ENCODE assay signal across 33 cellular contexts in genomic region chr1:3537359-3537758, GRCh38.
"Had no signal": no experiment of that assay in that cellular context is flagged by ENCODE, and none has a peak within 500 bp of the region (broad histone marks: within the 10 kb centered on the region; RNA-seq: fewer than 3 reads in every experiment).

No MANE protein-coding gene starts in this region.

- H3K27me3 Mint-ChIP-seq: activated CD4-positive, alpha-beta memory T cell treated with anti-CD3 and anti-CD28 coated beads for 36 hours; activated CD4-positive, alpha-beta T cell treated with anti-CD3 and anti-CD28 coated beads for 36 hours; activated CD4-positive, alpha-beta T cell treated with anti-CD3 and anti-CD28 coated beads, Interleukin-2, amount 10 ng/mL, durations not matched to agents 24 days and 14 days; activated CD8-positive, alpha-beta memory T cell treated with anti-CD3 and anti-CD28 coated beads, Interleukin-2, amount 10 ng/mL, durations not matched to agents 7 days and 5 days; activated naive CD4-positive, alpha-beta T cell treated with anti-CD3 and anti-CD28 coated beads, Interleukin-2, amount 50 U/mL, for 24 hours; activated naive CD8-positive, alpha-beta T cell treated with anti-CD3 and anti-CD28 coated beads for 36 hours; activated naive CD8-positive, alpha-beta T cell treated with anti-CD3 and anti-CD28 coated beads, Interleukin-2, amount 50 U/mL, for 24 hours; brain; central memory CD8-positive, alpha-beta T cell; T-cell had no signal

- ATAC-seq: activated CD4-positive, alpha-beta T cell treated with anti-CD3 and anti-CD28 coated beads for 36 hours; activated CD8-positive, alpha-beta memory T cell treated with anti-CD3 and anti-CD28 coated beads, Interleukin-2, amount 10 ng/mL, durations not matched to agents 7 days and 5 days; activated CD8-positive, alpha-beta T cell treated with anti-CD3 and anti-CD28 coated beads, Interleukin-2, amount 10 ng/mL, durations not matched to agents 7 days and 5 days; activated naive CD8-positive, alpha-beta T cell treated with anti-CD3 and anti-CD28 coated beads, Interleukin-2, amount 50 U/mL, for 24 hours; esophagus mucosa; T-cell had no signal

- DNase-seq: activated CD4-positive, alpha-beta memory T cell treated with anti-CD3 and anti-CD28 coated beads for 36 hours; activated CD4-positive, alpha-beta T cell treated with anti-CD3 and anti-CD28 coated beads for 36 hours; activated CD4-positive, alpha-beta T cell treated with anti-CD3 and anti-CD28 coated beads, Interleukin-2, amount 10 ng/mL, durations not matched to agents 24 days and 14 days; activated CD4-positive, CD25-positive, alpha-beta regulatory T cell; activated CD4-positive, CD25-positive, alpha-beta regulatory T cell treated with anti-CD3 and anti-CD28 coated beads, Interleukin-2, amount 50 U/mL, for 72 hours; activated CD8-positive, alpha-beta memory T cell treated with anti-CD3 and anti-CD28 coated beads, Interleukin-2, amount 10 ng/mL, durations not matched to agents 7 days and 5 days; activated CD8-positive, alpha-beta memory T cell treated with anti-CD3 and anti-CD28 coated beads, Interleukin-2, amount 50 U/mL, for 4 hours; activated CD8-positive, alpha-beta T cell treated with anti-CD3 and anti-CD28 coated beads, Interleukin-2, amount 10 ng/mL, durations not matched to agents 7 days and 5 days; activated effector memory CD4-positive, alpha-beta T cell treated with anti-CD3 and anti-CD28 coated beads, Interleukin-2, amount 50 U/mL, for 16 hours; activated naive CD4-positive, alpha-beta T cell treated with anti-CD3 and anti-CD28 coated beads for 36 hours; activated naive CD8-positive, alpha-beta T cell treated with anti-CD3 and anti-CD28 coated beads for 36 hours; activated naive CD8-positive, alpha-beta T cell treated with anti-CD3 and anti-CD28 coated beads, Interleukin-2, amount 50 U/mL, for 24 hours; activated T-cell treated with anti-CD3 and anti-CD28 coated beads, Interleukin-2, amount 50 U/mL, for 1 hour; activated T-cell treated with anti-CD3 and anti-CD28 coated beads, Interleukin-2, amount 50 U/mL, for 48 hours; adrenal gland; amygdala; aorta; dorsolateral prefrontal cortex; effector memory CD4-positive, alpha-beta T cell; endodermal cell; foreskin fibroblast; head of caudate nucleus; T-cell had no signal

- H3K9me3 ChIP-seq: adrenal gland had no signal

- H3K27ac Mint-ChIP-seq: activated CD4-positive, alpha-beta memory T cell treated with anti-CD3 and anti-CD28 coated beads for 36 hours; activated CD4-positive, alpha-beta T cell treated with anti-CD3 and anti-CD28 coated beads for 36 hours; activated CD4-positive, alpha-beta T cell treated with anti-CD3 and anti-CD28 coated beads, Interleukin-2, amount 10 ng/mL, durations not matched to agents 24 days and 14 days; activated CD8-positive, alpha-beta memory T cell treated with anti-CD3 and anti-CD28 coated beads, Interleukin-2, amount 10 ng/mL, durations not matched to agents 7 days and 5 days; activated CD8-positive, alpha-beta T cell treated with anti-CD3 and anti-CD28 coated beads, Interleukin-2, amount 10 ng/mL, durations not matched to agents 7 days and 5 days; activated naive CD4-positive, alpha-beta T cell treated with anti-CD3 and anti-CD28 coated beads for 36 hours; activated naive CD4-positive, alpha-beta T cell treated with anti-CD3 and anti-CD28 coated beads, Interleukin-2, amount 50 U/mL, for 24 hours; activated naive CD8-positive, alpha-beta T cell treated with anti-CD3 and anti-CD28 coated beads for 36 hours; activated naive CD8-positive, alpha-beta T cell treated with anti-CD3 and anti-CD28 coated beads, Interleukin-2, amount 50 U/mL, for 24 hours; activated T-helper 1 cell treated with anti-CD3 and anti-CD28 coated beads, Interleukin-12 subunit alpha, Interleukin-12 subunit beta, Interleukin-2, Interleukin-4 antibody, amounts not matched to agents 30 ng/mL and 10 ng/mL and 1 ng/mL, durations not matched to agents 14 hours and 24 hours and 36 hours; activated T-helper 2 cell treated with anti-CD3 and anti-CD28 coated beads, Interferon-gamma antibody, Interleukin-2, Interleukin-4, amounts not matched to agents 10 μg/mL and 5 μg/mL and 100 μg/mL, durations not matched to agents 14 hours and 24 hours and 36 hours; endodermal cell; T-cell; T-helper 1 cell treated with Interleukin-12 subunit alpha and Interleukin-12 subunit beta and Interleukin-4 antibody, amounts not matched to agents 30 μg/mL and 1 μg/mL, for 36 hours had no signal

- H3K27ac ChIP-seq: adrenal gland, dorsolateral prefrontal cortex had no signal

- H3K36me3 ChIP-seq: adrenal gland had no signal

- H3K36me3 Mint-ChIP-seq: activated CD4-positive, alpha-beta memory T cell treated with anti-CD3 and anti-CD28 coated beads for 36 hours; activated CD8-positive, alpha-beta memory T cell treated with anti-CD3 and anti-CD28 coated beads, Interleukin-2, amount 10 ng/mL, durations not matched to agents 7 days and 5 days; activated naive CD4-positive, alpha-beta T cell treated with anti-CD3 and anti-CD28 coated beads, Interleukin-2, amount 50 U/mL, for 24 hours; activated naive CD8-positive, alpha-beta T cell treated with anti-CD3 and anti-CD28 coated beads for 36 hours; brain; T-cell had no signal

- H3K4me3 Mint-ChIP-seq: activated CD4-positive, alpha-beta memory T cell treated with anti-CD3 and anti-CD28 coated beads for 36 hours; activated CD4-positive, alpha-beta T cell treated with anti-CD3 and anti-CD28 coated beads for 36 hours; activated CD4-positive, alpha-beta T cell treated with anti-CD3 and anti-CD28 coated beads, Interleukin-2, amount 10 ng/mL, durations not matched to agents 24 days and 14 days; activated CD8-positive, alpha-beta memory T cell treated with anti-CD3 and anti-CD28 coated beads, Interleukin-2, amount 10 ng/mL, durations not matched to agents 7 days and 5 days; activated CD8-positive, alpha-beta T cell treated with anti-CD3 and anti-CD28 coated beads, Interleukin-2, amount 10 ng/mL, durations not matched to agents 7 days and 5 days; activated naive CD4-positive, alpha-beta T cell treated with anti-CD3 and anti-CD28 coated beads for 36 hours; activated naive CD4-positive, alpha-beta T cell treated with anti-CD3 and anti-CD28 coated beads, Interleukin-2, amount 50 U/mL, for 24 hours; activated naive CD8-positive, alpha-beta T cell treated with anti-CD3 and anti-CD28 coated beads for 36 hours; activated naive CD8-positive, alpha-beta T cell treated with anti-CD3 and anti-CD28 coated beads, Interleukin-2, amount 50 U/mL, for 24 hours; activated T-helper 1 cell treated with anti-CD3 and anti-CD28 coated beads, Interleukin-12 subunit alpha, Interleukin-12 subunit beta, Interleukin-2, Interleukin-4 antibody, amounts not matched to agents 30 ng/mL and 10 ng/mL and 1 ng/mL, durations not matched to agents 14 hours and 24 hours and 36 hours; brain; central memory CD8-positive, alpha-beta T cell; dendritic cell treated with granulocyte-macrophage colony-stimulating factor and Interleukin-4, amounts not matched to agents 40 ng/mL and 50 ng/mL, for 4 days; endodermal cell; T-cell; T-helper 1 cell treated with Interleukin-12 subunit alpha and Interleukin-12 subunit beta and Interleukin-4 antibody, amounts not matched to agents 30 μg/mL and 1 μg/mL, for 36 hours had no signal

- FAIRE-seq: frontal cortex had no signal

- H3K9me3 Mint-ChIP-seq: activated CD4-positive, alpha-beta memory T cell treated with anti-CD3 and anti-CD28 coated beads for 36 hours; activated CD4-positive, alpha-beta T cell treated with anti-CD3 and anti-CD28 coated beads, Interleukin-2, amount 10 ng/mL, durations not matched to agents 24 days and 14 days; activated naive CD4-positive, alpha-beta T cell treated with anti-CD3 and anti-CD28 coated beads for 36 hours; activated naive CD4-positive, alpha-beta T cell treated with anti-CD3 and anti-CD28 coated beads, Interleukin-2, amount 50 U/mL, for 24 hours; activated naive CD8-positive, alpha-beta T cell treated with anti-CD3 and anti-CD28 coated beads for 36 hours; activated naive CD8-positive, alpha-beta T cell treated with anti-CD3 and anti-CD28 coated beads, Interleukin-2, amount 50 U/mL, for 24 hours; activated T-helper 1 cell treated with anti-CD3 and anti-CD28 coated beads, Interleukin-12 subunit alpha, Interleukin-12 subunit beta, Interleukin-2, Interleukin-4 antibody, amounts not matched to agents 30 ng/mL and 10 ng/mL and 1 ng/mL, durations not matched to agents 14 hours and 24 hours and 36 hours; activated T-helper 2 cell treated with anti-CD3 and anti-CD28 coated beads, Interferon-gamma antibody, Interleukin-2, Interleukin-4, amounts not matched to agents 10 μg/mL and 5 μg/mL and 100 μg/mL, durations not matched to agents 14 hours and 24 hours and 36 hours; brain; central memory CD8-positive, alpha-beta T cell; dendritic cell treated with granulocyte-macrophage colony-stimulating factor and Interleukin-4, amounts not matched to agents 40 ng/mL and 50 ng/mL, for 4 days; endodermal cell; T-cell; T-helper 1 cell treated with Interleukin-12 subunit alpha and Interleukin-12 subunit beta and Interleukin-4 antibody, amounts not matched to agents 30 μg/mL and 1 μg/mL, for 36 hours had no signal

- H3K27me3 ChIP-seq: adrenal gland had no signal

- H3K4me1 Mint-ChIP-seq: activated CD4-positive, alpha-beta T cell treated with anti-CD3 and anti-CD28 coated beads for 36 hours; activated CD4-positive, alpha-beta T cell treated with anti-CD3 and anti-CD28 coated beads, Interleukin-2, amount 10 ng/mL, durations not matched to agents 24 days and 14 days; activated CD8-positive, alpha-beta memory T cell treated with anti-CD3 and anti-CD28 coated beads, Interleukin-2, amount 10 ng/mL, durations not matched to agents 7 days and 5 days; activated naive CD4-positive, alpha-beta T cell treated with anti-CD3 and anti-CD28 coated beads, Interleukin-2, amount 50 U/mL, for 24 hours; activated naive CD8-positive, alpha-beta T cell treated with anti-CD3 and anti-CD28 coated beads for 36 hours; activated naive CD8-positive, alpha-beta T cell treated with anti-CD3 and anti-CD28 coated beads, Interleukin-2, amount 50 U/mL, for 24 hours; central memory CD8-positive, alpha-beta T cell had no signal

- H3K4me3 ChIP-seq: adrenal gland, coronary artery, dorsolateral prefrontal cortex had no signal
